Comparison of ENCODE assay signal across 2 cellular contexts in genomic region chr17:43543771-43544575, GRCh38.
TF ChIP-seq lines count a peak whose summit lies in the region.

No MANE protein-coding gene starts in this region.

TF ChIP-seq in SK-N-SH, 30 proteins besides CTCF, POLR2A, EP300 and RAD21 (continued from another document):
- TF ChIP-seq MAX (IDR thresholded peaks at IDR 0.05; ENCODE audit: low read depth) (no peak), FOXM1 (IDR thresholded peaks at IDR 0.05; ENCODE audit: low read depth) (no peak), POLR2AphosphoS5 (IDR thresholded peaks at IDR 0.05; ENCODE audit: low read depth, low read length) (no peak), TAF1 (IDR thresholded peaks at IDR 0.05; ENCODE audit: borderline replicate concordance, low read depth, low read length) (no peak)

TF ChIP-seq in SK-N-SH treated with all-trans-retinoic acid at 6 μM for 48 hours, 23 proteins besides CTCF, POLR2A, EP300 and RAD21 (continued from another document):
- TF ChIP-seq GLIS3 (CRISPR knock-in tag; IDR thresholded peaks at IDR 0.05) (no peak), PATZ1 (CRISPR knock-in tag; IDR thresholded peaks at IDR 0.05; ENCODE audit: borderline replicate concordance) (no peak), ISL1 (CRISPR knock-in tag; IDR thresholded peaks at IDR 0.05) (no peak), CSDC2 (CRISPR knock-in tag; IDR thresholded peaks at IDR 0.05) (no peak), POU6F1 (CRISPR knock-in tag; IDR thresholded peaks at IDR 0.05; ENCODE audit: borderline replicate concordance, low read depth) (no peak), SNAI2 (CRISPR knock-in tag; IDR thresholded peaks at IDR 0.05) (no peak), OSR1 (CRISPR knock-in tag; IDR thresholded peaks at IDR 0.05) (no peak), ZFP3 (CRISPR knock-in tag; IDR thresholded peaks at IDR 0.05) (no peak), ARNTL (CRISPR knock-in tag; IDR thresholded peaks at IDR 0.05; ENCODE audit: borderline replicate concordance, low read depth) (no peak)
